Comparison of ENCODE assay signal across 12 cellular contexts in the genomic region with DNA sequence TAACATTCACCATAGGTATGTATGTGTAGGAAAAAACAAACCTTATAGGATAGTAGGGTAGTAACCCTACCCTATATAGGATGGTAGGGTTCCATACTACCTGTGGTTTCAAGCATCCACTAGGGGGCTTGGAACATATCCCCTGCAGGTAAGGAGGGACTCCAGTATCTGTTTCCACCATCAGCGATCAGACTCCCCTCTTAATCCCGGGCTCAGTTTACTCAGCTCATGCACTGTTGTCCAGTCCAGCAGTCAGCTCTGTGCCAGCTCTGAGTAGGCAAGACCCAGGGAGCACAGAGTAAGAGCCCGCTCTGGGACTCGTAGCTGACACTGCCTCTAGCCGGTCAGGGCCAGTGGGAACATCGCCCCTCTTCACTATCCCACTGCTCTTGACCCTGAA.
A peak's percentile ranks its signal among the peaks of the same experiment; 100 is the strongest.
DNase-seq lines count a peak whose midpoint lies in the region; ATAC-seq, FAIRE-seq and TF ChIP-seq lines count a peak whose summit lies in the region.
"Had no signal": no experiment of that assay in that cellular context is flagged by ENCODE, and none has a peak within 500 bp of the region (broad histone marks: within the 10 kb centered on the region; RNA-seq: fewer than 3 reads in every experiment).

No MANE protein-coding gene starts in this region.

- H3K27me3 ChIP-seq in bronchial epithelial cell (ENCODE audit: control insufficient read depth, insufficient read depth, low read length), result no peaks in the 10 kb centered on the region

- H3K4me3 ChIP-seq in bronchial epithelial cell (ENCODE audit: low read depth, low read length), result no peak overlapping the region

- DNase-seq in activated T-cell treated with anti-CD3 and anti-CD28 coated beads, Interleukin-2, amount 50 U/mL, for 4 hours, result no peak
- no peak for DNase-seq in activated T-cell treated with anti-CD3 and anti-CD28 coated beads, Interleukin-2, amount 50 U/mL, for 48 hours
- DNase-seq in bronchial epithelial cell (ENCODE audit: low read depth), result no peak
- no peak for DNase-seq in stimulated activated naive B cell treated with anti-CD40 and anti-IgM and Interleukin-4, amounts not matched to agents 10 μg/mL and 1 μg/mL and 100 μg/mL, for 72 hours
- no peak for DNase-seq in AG08395 (ENCODE audit: low spot score)
- DNase-seq in DMS79 (lab: John Stamatoyannopoulos, UW), result no peak
- no peak for DNase-seq in midbrain (lab: John Stamatoyannopoulos, UW)
- DNase-seq: activated CD8-positive, alpha-beta memory T cell treated with anti-CD3 and anti-CD28 coated beads for 24 hours; DMS79 treated with DMSO at 0.1 percent for 48 hours; effector CD4-positive, alpha-beta T cell; NCI-H1694 had no signal

- H3K9me3 Mint-ChIP-seq in activated T-cell treated with anti-CD3 and anti-CD28 coated beads, Interleukin-2, amount 50 U/mL, for 4 hours, result no peaks in the 10 kb centered on the region
- H3K9me3 Mint-ChIP-seq in stimulated activated naive B cell treated with anti-CD40 and anti-IgM and Interleukin-4, amounts not matched to agents 10 μg/mL and 1 μg/mL and 100 μg/mL, for 72 hours, result no peaks in the 10 kb centered on the region

- peak; percentile 53 to 56 for ATAC-seq in activated T-cell treated with anti-CD3 and anti-CD28 coated beads, Interleukin-2, amount 50 U/mL, for 4 hours
- ATAC-seq in HG03103 (IDR thresholded peaks at IDR 0.05; ENCODE audit: low read depth, unreplicated experiment), result peak; percentile 64
- ATAC-seq in stimulated activated naive B cell treated with anti-CD40 and anti-IgM and Interleukin-4, amounts not matched to agents 10 μg/mL and 1 μg/mL and 100 μg/mL, for 72 hours (replicated peaks), result peak; percentile 54 to 60

- no peaks in the 10 kb centered on the region for H3K27me3 Mint-ChIP-seq in activated T-cell treated with anti-CD3 and anti-CD28 coated beads, Interleukin-2, amount 50 U/mL, for 4 hours (ENCODE audit: low read depth)
- no peaks in the 10 kb centered on the region for H3K27me3 Mint-ChIP-seq in stimulated activated naive B cell treated with anti-CD40 and anti-IgM and Interleukin-4, amounts not matched to agents 10 μg/mL and 1 μg/mL and 100 μg/mL, for 72 hours

- no peaks in the 10 kb centered on the region for H3K4me1 Mint-ChIP-seq in activated T-cell treated with anti-CD3 and anti-CD28 coated beads, Interleukin-2, amount 50 U/mL, for 4 hours (ENCODE audit: low read depth)
- peaks cover 8 to 13% of the 10 kb centered on the region in 2 donors for H3K4me1 Mint-ChIP-seq in stimulated activated naive B cell treated with anti-CD40 and anti-IgM and Interleukin-4, amounts not matched to agents 10 μg/mL and 1 μg/mL and 100 μg/mL, for 72 hours

- FAIRE-seq in bronchial epithelial cell (lab: Jason Lieb, UNC), result no peak

- no peaks in the 10 kb centered on the region for H3K36me3 Mint-ChIP-seq in activated T-cell treated with anti-CD3 and anti-CD28 coated beads, Interleukin-2, amount 50 U/mL, for 4 hours (ENCODE audit: insufficient read depth)
- H3K36me3 Mint-ChIP-seq in stimulated activated naive B cell treated with anti-CD40 and anti-IgM and Interleukin-4, amounts not matched to agents 10 μg/mL and 1 μg/mL and 100 μg/mL, for 72 hours, result no peaks in the 10 kb centered on the region

- H3K4me3 Mint-ChIP-seq in activated T-cell treated with anti-CD3 and anti-CD28 coated beads, Interleukin-2, amount 50 U/mL, for 4 hours, result no peak overlapping the region
- no peak overlapping the region for H3K4me3 Mint-ChIP-seq in stimulated activated naive B cell treated with anti-CD40 and anti-IgM and Interleukin-4, amounts not matched to agents 10 μg/mL and 1 μg/mL and 100 μg/mL, for 72 hours

- H3K27ac Mint-ChIP-seq in stimulated activated naive B cell treated with anti-CD40 and anti-IgM and Interleukin-4, amounts not matched to agents 10 μg/mL and 1 μg/mL and 100 μg/mL, for 72 hours, result no peak overlapping the region

- no peaks in the 10 kb centered on the region for H3K36me3 ChIP-seq in bronchial epithelial cell (ENCODE audit: control insufficient read depth, insufficient read depth, low read length)

- TF ChIP-seq CTCF in bronchial epithelial cell (IDR thresholded peaks at IDR 0.05; ENCODE audit: insufficient read depth, low read length, severe bottlenecking), result peak; percentile 9
